ENCODE assay signal across 8 cellular contexts in the genomic region with DNA sequence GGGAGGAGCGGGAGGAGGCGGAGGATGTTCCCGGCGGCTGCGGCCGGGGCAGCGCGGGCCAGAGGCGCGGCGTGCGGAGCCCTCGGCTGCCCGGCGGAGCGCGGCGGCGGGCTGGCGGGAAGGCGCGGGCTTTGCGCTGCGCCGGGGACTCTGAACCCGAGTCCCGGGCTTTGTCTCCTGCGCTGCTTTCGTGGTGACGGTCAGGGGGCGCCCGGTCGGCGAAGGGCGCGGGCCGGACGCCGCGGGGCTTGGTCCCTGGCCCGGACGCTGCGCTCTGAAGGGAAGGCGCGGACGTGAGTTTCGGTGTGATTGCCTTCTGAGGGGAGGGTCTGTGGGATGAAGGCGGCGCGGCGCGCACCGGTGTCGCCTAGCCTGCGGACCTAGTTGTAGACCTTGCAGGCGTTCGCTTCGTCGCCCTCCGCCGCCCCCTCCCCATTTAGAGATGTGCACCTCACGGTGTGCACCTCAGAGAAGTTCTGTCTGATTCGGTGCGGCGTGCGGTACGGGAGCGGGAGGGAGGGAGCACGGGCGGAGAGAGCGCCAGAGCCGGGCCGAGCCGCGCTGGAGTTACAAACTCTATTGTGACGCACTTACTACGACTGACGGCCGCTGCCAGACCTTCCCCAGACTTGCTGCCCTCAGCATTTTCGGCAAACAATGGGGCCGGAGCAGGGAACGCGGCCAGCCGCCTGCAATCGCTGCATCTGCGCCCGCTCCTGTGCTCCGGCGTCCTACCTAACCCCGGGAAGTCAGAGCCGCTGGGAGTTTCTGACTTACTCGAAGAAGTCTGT. TPM values are rescaled to one million over a fixed set of nuclear protein-coding genes. Genes with fewer than 3 reads are reported as not detected.
DNase-seq lines count a peak whose midpoint lies in the region; ATAC-seq and TF ChIP-seq lines count a peak whose summit lies in the region.

No MANE protein-coding gene starts in this region.

- H3K36me3 ChIP-seq in neural cell (ENCODE audit: insufficient read depth, low read length): no peaks in the 10 kb centered on the region
- H3K36me3 ChIP-seq in upper lobe of right lung: peaks cover 31% of the 10 kb centered on the region

- no peaks in the 10 kb centered on the region for H3K9me3 Mint-ChIP-seq in activated naive CD4-positive, alpha-beta T cell treated with anti-CD3 and anti-CD28 coated beads, Interleukin-2, amount 50 U/mL, for 24 hours

- peaks cover 29% of the 10 kb centered on the region for H3K4me1 ChIP-seq in upper lobe of right lung

- peak overlapping the region; percentile 61 for H3K9ac ChIP-seq in neural cell (ENCODE audit: low read length)

- DNase-seq in Caki2 (ENCODE audit: low read depth) (peak; percentile 68), OCI-M1 (lab: John Stamatoyannopoulos, UW) (peak; percentile 53), globus pallidus (ENCODE audit: low spot score) (peak; percentile 77), upper lobe of right lung (peak; percentile 88), middle frontal gyrus (ENCODE audit: extremely low spot score, low spot score) (no peak)

- peaks cover 18% of the 10 kb centered on the region for H3K36me3 Mint-ChIP-seq in activated naive CD4-positive, alpha-beta T cell treated with anti-CD3 and anti-CD28 coated beads, Interleukin-2, amount 50 U/mL, for 24 hours

- H3F3A ChIP-seq in neural cell (ENCODE audit: insufficient read depth, low read length, poor library complexity, severe bottlenecking): no peaks in the 10 kb centered on the region

- no peak for TF ChIP-seq RAD21 in neural cell (conservative IDR thresholded peaks at IDR 0.05)

- ATAC-seq in HG02759 (IDR thresholded peaks at IDR 0.05; ENCODE audit: unreplicated experiment) (peak; percentile 0), upper lobe of right lung (peak; percentile 47)

- H2AFZ ChIP-seq in neural cell (ENCODE audit: low read depth, low read length): peak overlapping the region; percentile 83

- no peak for TF ChIP-seq EP300 in neural cell (conservative IDR thresholded peaks at IDR 0.05; ENCODE audit: poor library complexity, severe bottlenecking)

- peaks cover 9% of the 10 kb centered on the region for H3K79me2 ChIP-seq in neural cell (replicated peaks; ENCODE audit: insufficient read depth, low read length)

- H3K4me3 ChIP-seq in neural cell (ENCODE audit: low read length) (peak overlapping the region; percentile 96), upper lobe of right lung (peak overlapping the region; percentile 91)

- peak overlapping the region; percentile 62 for H3K27ac Mint-ChIP-seq in activated naive CD4-positive, alpha-beta T cell treated with anti-CD3 and anti-CD28 coated beads, Interleukin-2, amount 50 U/mL, for 24 hours

- in situ Hi-C loops in Caki2 (cut with HindIII; ENCODE audit: low pct_unique_long_range_greater_than_20kb, low sequenced_read_pairs): no loop called here

- H3K27me3 Mint-ChIP-seq in activated naive CD4-positive, alpha-beta T cell treated with anti-CD3 and anti-CD28 coated beads, Interleukin-2, amount 50 U/mL, for 24 hours: peaks cover 11% of the 10 kb centered on the region

- no peaks in the 10 kb centered on the region for H3K9me3 ChIP-seq in neural cell (ENCODE audit: low read length)
- H3K9me3 ChIP-seq in upper lobe of right lung: no peaks in the 10 kb centered on the region

- H3K4me2 ChIP-seq in neural cell (ENCODE audit: low read length): peak overlapping the region; percentile 71

- peaks cover 50% of the 10 kb centered on the region for H3K4me1 Mint-ChIP-seq in activated naive CD4-positive, alpha-beta T cell treated with anti-CD3 and anti-CD28 coated beads, Interleukin-2, amount 50 U/mL, for 24 hours

- no peaks in the 10 kb centered on the region for H3K9me2 ChIP-seq in neural cell (ENCODE audit: insufficient read depth, low read length)

- peak overlapping the region; percentile 86 for H3K4me3 Mint-ChIP-seq in activated naive CD4-positive, alpha-beta T cell treated with anti-CD3 and anti-CD28 coated beads, Interleukin-2, amount 50 U/mL, for 24 hours

- peaks cover 46% of the 10 kb centered on the region for H3K27me3 ChIP-seq in neural cell (ENCODE audit: insufficient read depth, low read depth, low read length)
- H3K27me3 ChIP-seq in upper lobe of right lung: peaks cover 4% of the 10 kb centered on the region

- intact Hi-C loops in upper lobe of right lung (cut with DNase I): no loop called here

- TF ChIP-seq CTCF in neural cell (IDR thresholded peaks at IDR 0.05; ENCODE audit: poor library complexity, severe bottlenecking) (peak; percentile 25), upper lobe of right lung (IDR thresholded peaks at IDR 0.05) (no peak)

- H3K27ac ChIP-seq in neural cell (ENCODE audit: low read length) (no peak overlapping the region), upper lobe of right lung (peak overlapping the region; percentile 84)

- H4K20me1 ChIP-seq in neural cell (ENCODE audit: insufficient read depth): no peaks in the 10 kb centered on the region

TF ChIP-seq in neural cell, 6 proteins besides CTCF, POLR2A, EP300 and RAD21:
- TF ChIP-seq TAF1 (IDR thresholded peaks at IDR 0.05; ENCODE audit: low read depth) (no peak), MXI1 (conservative IDR thresholded peaks at IDR 0.05; ENCODE audit: poor library complexity, severe bottlenecking) (peak; percentile 49), SMC3 (conservative IDR thresholded peaks at IDR 0.05; ENCODE audit: poor library complexity) (peak; percentile 22), POLR2AphosphoS5 (IDR thresholded peaks at IDR 0.05) (peak; percentile 52), EZH2 (IDR thresholded peaks at IDR 0.05; ENCODE audit: borderline replicate concordance, insufficient read depth, low read length, poor library complexity, severe bottlenecking) (no peak)
- TF ChIP-seq, protein P1, sequence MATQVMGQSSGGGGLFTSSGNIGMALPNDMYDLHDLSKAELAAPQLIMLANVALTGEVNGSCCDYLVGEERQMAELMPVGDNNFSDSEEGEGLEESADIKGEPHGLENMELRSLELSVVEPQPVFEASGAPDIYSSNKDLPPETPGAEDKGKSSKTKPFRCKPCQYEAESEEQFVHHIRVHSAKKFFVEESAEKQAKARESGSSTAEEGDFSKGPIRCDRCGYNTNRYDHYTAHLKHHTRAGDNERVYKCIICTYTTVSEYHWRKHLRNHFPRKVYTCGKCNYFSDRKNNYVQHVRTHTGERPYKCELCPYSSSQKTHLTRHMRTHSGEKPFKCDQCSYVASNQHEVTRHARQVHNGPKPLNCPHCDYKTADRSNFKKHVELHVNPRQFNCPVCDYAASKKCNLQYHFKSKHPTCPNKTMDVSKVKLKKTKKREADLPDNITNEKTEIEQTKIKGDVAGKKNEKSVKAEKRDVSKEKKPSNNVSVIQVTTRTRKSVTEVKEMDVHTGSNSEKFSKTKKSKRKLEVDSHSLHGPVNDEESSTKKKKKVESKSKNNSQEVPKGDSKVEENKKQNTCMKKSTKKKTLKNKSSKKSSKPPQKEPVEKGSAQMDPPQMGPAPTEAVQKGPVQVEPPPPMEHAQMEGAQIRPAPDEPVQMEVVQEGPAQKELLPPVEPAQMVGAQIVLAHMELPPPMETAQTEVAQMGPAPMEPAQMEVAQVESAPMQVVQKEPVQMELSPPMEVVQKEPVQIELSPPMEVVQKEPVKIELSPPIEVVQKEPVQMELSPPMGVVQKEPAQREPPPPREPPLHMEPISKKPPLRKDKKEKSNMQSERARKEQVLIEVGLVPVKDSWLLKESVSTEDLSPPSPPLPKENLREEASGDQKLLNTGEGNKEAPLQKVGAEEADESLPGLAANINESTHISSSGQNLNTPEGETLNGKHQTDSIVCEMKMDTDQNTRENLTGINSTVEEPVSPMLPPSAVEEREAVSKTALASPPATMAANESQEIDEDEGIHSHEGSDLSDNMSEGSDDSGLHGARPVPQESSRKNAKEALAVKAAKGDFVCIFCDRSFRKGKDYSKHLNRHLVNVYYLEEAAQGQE (IDR thresholded peaks at IDR 0.05; ENCODE audit: borderline replicate concordance): no peak

RNA-seq across cellular contexts. Expression of gene BCL2L11, which starts 2.1 kb away (rescaled TPM):
- total RNA-seq in Caki2 (2014; rRNA removed; shearing (Covaris generic); ENCODE audit: low replicate concordance): 4.6 and 10.0 TPM in 2 replicates
- 2.6 and 42.1 TPM in 2 replicates for polyA plus RNA-seq in neural cell
- polyA minus RNA-seq in neural cell: 9.7 and 11.0 TPM in 2 replicates
- total RNA-seq in upper lobe of right lung: 23.9 TPM
